ENCODE assay signal across 13 cellular contexts in the genomic region with DNA sequence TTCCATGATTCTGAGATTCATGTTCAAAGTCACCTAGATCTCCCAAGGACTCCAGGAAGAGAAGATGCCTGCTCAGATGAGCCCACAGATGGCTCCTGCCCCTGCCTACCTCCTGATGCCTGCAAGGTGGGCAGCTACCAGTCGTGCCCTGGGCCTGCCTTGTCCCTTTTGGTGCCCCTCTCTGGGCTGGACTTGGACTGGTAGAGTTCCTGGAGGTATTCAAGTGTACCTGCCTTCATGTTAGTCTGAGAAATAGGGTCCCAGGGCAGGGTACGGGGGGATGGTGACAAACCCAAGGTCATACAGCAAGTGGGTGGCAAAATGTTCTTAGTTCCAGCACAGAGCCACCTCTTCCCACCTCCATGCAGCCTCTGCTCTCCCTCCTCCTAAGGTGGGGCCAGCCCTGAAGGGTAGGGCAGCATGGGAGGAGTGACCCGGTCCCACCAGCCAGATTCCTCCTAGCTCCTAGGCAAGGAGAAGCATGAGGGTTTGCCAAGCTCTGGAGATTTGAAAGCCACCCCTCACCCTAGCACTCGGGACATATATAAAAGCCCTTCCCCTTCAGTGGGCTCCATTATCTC.
"Had no signal": no experiment of that assay in that cellular context is flagged by ENCODE, and none has a peak within 500 bp of the region (broad histone marks: within the 10 kb centered on the region; RNA-seq: fewer than 3 reads in every experiment).

No MANE protein-coding gene starts in this region.

- DNase-seq: foreskin keratinocyte; hippocampal formation; mammary epithelial cell; mucosa of descending colon; occipital lobe; right lobe of liver; stimulated activated CD4-positive, alpha-beta T cell treated with anti-CD3 and anti-CD28 coated beads, Interleukin-4, amount 100 ng/mL, for 1 hour; uterus had no signal

- H3K27me3 ChIP-seq: neural progenitor cell, right lobe of liver, upper lobe of left lung, uterus had no signal

- H3K36me3 ChIP-seq: neural progenitor cell, prostate gland, right lobe of liver, tibial artery, upper lobe of left lung, uterus had no signal

- H3K4me3 ChIP-seq: mucosa of descending colon, neural progenitor cell, prostate gland, right lobe of liver, tibial artery, upper lobe of left lung, uterus had no signal

- H3K9me3 ChIP-seq: mucosa of descending colon, prostate gland, right lobe of liver, tibial artery, upper lobe of left lung, uterus had no signal

- H3K27ac ChIP-seq: foreskin keratinocyte, neural progenitor cell, parathyroid adenoma, prostate gland, right lobe of liver, tibial artery, upper lobe of left lung, uterus had no signal

- H3K4me1 ChIP-seq: foreskin keratinocyte, parathyroid adenoma, right lobe of liver, uterus had no signal
